In the genomic region with DNA sequence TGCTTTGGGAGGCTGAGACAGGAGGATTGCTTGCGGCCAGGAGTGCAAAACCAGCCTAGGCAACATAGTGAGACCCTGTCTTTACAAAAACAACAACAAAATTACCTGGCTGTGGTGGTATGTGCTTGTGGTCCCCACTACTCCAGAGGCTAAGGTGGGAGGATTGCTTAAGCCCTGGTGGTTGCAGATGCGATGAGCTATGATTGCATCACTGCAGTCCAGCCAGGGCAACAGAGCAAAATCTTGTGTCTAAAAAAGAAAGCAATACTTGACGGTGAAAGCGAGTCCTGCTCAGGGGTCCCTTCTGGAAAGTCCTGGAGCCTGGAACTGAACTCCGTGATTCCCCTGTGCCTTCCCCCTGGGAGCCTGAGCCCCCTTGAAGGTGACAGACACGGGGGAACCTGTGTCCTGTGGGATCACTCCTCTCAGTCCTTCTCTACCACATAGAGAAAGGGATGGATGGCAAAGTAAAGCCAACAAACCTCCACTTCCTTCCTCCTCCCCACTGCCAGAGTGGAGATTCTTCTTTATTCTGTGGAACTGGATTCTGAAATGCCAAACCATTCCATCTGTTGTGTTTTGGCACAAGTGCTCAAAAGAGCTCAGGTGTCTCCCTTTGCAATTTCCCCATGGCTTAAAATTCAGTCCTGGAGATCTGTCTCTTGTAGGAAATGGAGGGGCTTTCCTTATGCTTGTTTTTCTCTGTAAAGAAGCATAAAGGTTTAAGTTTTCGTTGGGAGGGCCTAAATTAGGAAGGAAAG, we compare ENCODE assay signal across 24 cellular contexts. TPM values are rescaled to one million over a fixed set of nuclear protein-coding genes. Genes with fewer than 3 reads are reported as not detected.
A peak's percentile ranks its signal among the peaks of the same experiment; 100 is the strongest.
DNase-seq lines count a peak whose midpoint lies in the region; ATAC-seq, FAIRE-seq and TF ChIP-seq lines count a peak whose summit lies in the region.
"Had no signal": no experiment of that assay in that cellular context is flagged by ENCODE, and none has a peak within 500 bp of the region (broad histone marks: within the 10 kb centered on the region; RNA-seq: fewer than 3 reads in every experiment).

No MANE protein-coding gene starts in this region.

- H3K4me2 ChIP-seq in H1 (ENCODE audit: insufficient read depth in 1 of 2, low read depth in 2 of 2, low read length in 2 of 2) (no peak overlapping the region), parathyroid adenoma (ENCODE audit: low read length) (no peak overlapping the region)

- H3K79me2 ChIP-seq in H1 (ENCODE audit: control insufficient read depth in 1 of 2, insufficient read depth in 2 of 2, low read length in 2 of 2), result 0 out of 4 replicates have a peak, but pooled peaks cover 0 to 2% of the 10 kb centered on the region in 2 experiments
- H3K79me2 ChIP-seq in parathyroid adenoma, result peaks cover 52% of the 10 kb centered on the region

- no peak overlapping the region for H2AFZ ChIP-seq in H1 (ENCODE audit: low read length)
- no peak overlapping the region for H2AFZ ChIP-seq in parathyroid adenoma

- H3K36me3 ChIP-seq in H1 (ENCODE audit: control insufficient read depth in 2 of 4, insufficient read depth in 4 of 4, low read length in 3 of 4) (no peaks in the 10 kb centered on the region), parathyroid adenoma (ENCODE audit: control insufficient read depth, insufficient read depth, low read length) (no peaks in the 10 kb centered on the region)
- H3K36me3 ChIP-seq: lower lobe of right lung, uterus had no signal

- H3K4me1 ChIP-seq in H1 (replicated peaks in 1 of 4; ENCODE audit: control insufficient read depth in 3 of 4, insufficient read depth in 4 of 4, low read length in 3 of 4) (peaks cover 2 to 17% (median 12%) of the 10 kb centered on the region in 4 experiments; a peak in 6 of 7 replicates), parathyroid adenoma (peaks cover 79% of the 10 kb centered on the region)
- H3K4me1 ChIP-seq: lower lobe of right lung, uterus had no signal

- no peak overlapping the region for H2BK120ac ChIP-seq in H1 (replicated peaks; ENCODE audit: low read depth, low read length)

- H2BK15ac ChIP-seq in H1 (ENCODE audit: low read length), result peak overlapping the region; percentile 25; the same call in 1 of the 2 replicates

- no peak overlapping the region for H2AK5ac ChIP-seq in H1 (ENCODE audit: low read depth, low read length)

- H3K23me2 ChIP-seq in H1 (ENCODE audit: low read depth, low read length), result no peaks in the 10 kb centered on the region

- H3K14ac ChIP-seq in H1 (ENCODE audit: insufficient read length), result no peak overlapping the region

- FAIRE-seq in H1 (lab: Jason Lieb, UNC), result no peak
- FAIRE-seq: islet of Langerhans had no signal

- H4K8ac ChIP-seq in H1 (ENCODE audit: extremely low read depth, insufficient read depth, low read length), result no peak overlapping the region

- no peak for TF ChIP-seq EP300 in H1 (IDR thresholded peaks at IDR 0.05; ENCODE audit: borderline replicate concordance in 1 of 2, low read depth in 2 of 2, low read length in 2 of 2)

- H4K91ac ChIP-seq in H1 (replicated peaks; ENCODE audit: insufficient read length, low read length), result no peak overlapping the region

- H3K4ac ChIP-seq in H1 (replicated peaks; ENCODE audit: insufficient read length, low read depth, low read length), result no peak overlapping the region

- no peak for TF ChIP-seq RAD21 in H1 (IDR thresholded peaks at IDR 0.05 in 1 of 2, conservative IDR thresholded peaks at IDR 0.05 in 1 of 2; ENCODE audit: low read depth in 2 of 2, low read length in 2 of 2)

- 0 out of 2 replicates have a peak overlapping the region, but pooled peaks have one; percentile 9 for H3K18ac ChIP-seq in H1 (ENCODE audit: extremely low read depth, low read length)

- H2BK20ac ChIP-seq in H1 (ENCODE audit: low read length), result no peak overlapping the region

- H3K27me3 ChIP-seq in H1 (replicated peaks in 1 of 4; ENCODE audit: control insufficient read depth in 3 of 4, extremely low read depth in 1 of 4, insufficient read depth in 3 of 4, low read length in 3 of 4) (no peaks in the 10 kb centered on the region), parathyroid adenoma (ENCODE audit: control insufficient read depth, insufficient read depth, low read length) (no peaks in the 10 kb centered on the region)
- H3K27me3 ChIP-seq: uterus had no signal

- H3K9me3 ChIP-seq in H1 (ENCODE audit: insufficient read depth in 2 of 2, low read depth in 1 of 2, low read length in 1 of 2), result no peaks in the 10 kb centered on the region
- H3K9me3 ChIP-seq in parathyroid adenoma (ENCODE audit: control insufficient read depth, low read length), result no peaks in the 10 kb centered on the region
- H3K9me3 ChIP-seq: lower lobe of right lung, uterus had no signal

- H3K23ac ChIP-seq in H1 (ENCODE audit: insufficient read length), result no peak overlapping the region

- WGBS in H1 (ENCODE audit: extremely low coverage in 1 of 2, insufficient coverage in 1 of 2, insufficient read length in 1 of 2, insufficient replicate concordance in 2 of 2, low coverage in 1 of 2, low lambda C conversion rate in 2 of 2, missing lambda C conversion rate in 1 of 2), 2 experiments, result 89% methylated on average over 7 of the region's 7 CpGs; no CpG with 5 or more reads in 1 of the 2 experiments

- DNase-seq in DMS 273 treated with DMSO at 0.1 percent for 48 hours (lab: John Stamatoyannopoulos, UW) (peak; percentile 6), NCI-H226 (peak; percentile 9), H1 (ENCODE audit: low read depth in 1 of 2, low spot score in 2 of 2) (no peak), cerebellar nuclear complex (lab: John Stamatoyannopoulos, UW) (no peak), GM03348 (ENCODE audit: low spot score) (no peak)
- DNase-seq: activated CD4-positive, alpha-beta T cell treated with anti-CD3 and anti-CD28 coated beads, Interleukin-2, amount 50 U/mL, for 4 hours; activated gamma-delta T cell treated with Interleukin-2 at 50 U/mL for 16 hours; anterior cingulate cortex; effector memory CD8-positive, alpha-beta T cell; Kasumi-1; lower lobe of right lung; NCI-H1105; PC-3; posterior cingulate gyrus; SIG-M5; stimulated activated CD4-positive, alpha-beta T cell treated with anti-CD3 and anti-CD28 coated beads, Interleukin-4, amount 100 ng/mL, for 24 hours; T-helper 1 cell; uterus had no signal

- no peak for ATAC-seq in GM18867 (IDR thresholded peaks at IDR 0.05; ENCODE audit: unreplicated experiment)
- ATAC-seq in HG02623 (IDR thresholded peaks at IDR 0.05; ENCODE audit: unreplicated experiment), result no peak
- ATAC-seq: effector memory CD8-positive, alpha-beta T cell; lower lobe of right lung; PC-3 had no signal

- TF ChIP-seq CTCF in H1 (IDR thresholded peaks at IDR 0.05; ENCODE audit: control extremely low read depth in 1 of 3, insufficient read depth in 1 of 3, low read depth in 1 of 3, low read length in 3 of 3) (no peak), parathyroid adenoma (IDR thresholded peaks at IDR 0.05) (no peak)

- POLR2A ChIA-PET in H1 (lab: Charles Lee; ENCODE audit: partially characterized antibody), result interaction anchor here (1.0 kb wide), 1 partner anchor 20 kb away, joined by 3 read pairs; no protein-coding TSS in a partner anchor

- TF ChIP-seq POLR2A in H1 (IDR thresholded peaks at IDR 0.05; ENCODE audit: control extremely low read depth in 1 of 2, low read depth in 2 of 2, low read length in 2 of 2), result no peak

- H4K5ac ChIP-seq in H1 (ENCODE audit: insufficient read length, low read depth, low read length), result no peak overlapping the region

- no peak overlapping the region for H3K56ac ChIP-seq in H1 (replicated peaks; ENCODE audit: insufficient read length, low read depth, low read length)

- H4K20me1 ChIP-seq in H1 (replicated peaks in 1 of 2; ENCODE audit: control insufficient read depth in 1 of 2, insufficient read depth in 2 of 2, low read length in 2 of 2), result no peaks in the 10 kb centered on the region

- CTCF ChIA-PET in H1 (lab: Charles Lee; ENCODE audit: partially characterized antibody), result interaction anchor here (0.6 to 1.6 kb wide), 3 partner anchors 37 to 61 kb away, joined by 3 to 4 read pairs (median 4); no protein-coding TSS in a partner anchor

- H3K9ac ChIP-seq in H1 (replicated peaks in 1 of 4; ENCODE audit: extremely low read depth in 1 of 4, low read depth in 3 of 4, low read length in 3 of 4), result no peak overlapping the region
- no peak overlapping the region for H3K9ac ChIP-seq in parathyroid adenoma

- no peak overlapping the region for H2BK12ac ChIP-seq in H1 (ENCODE audit: low read depth, low read length)

- H3K79me1 ChIP-seq in H1 (ENCODE audit: low read depth, low read length), result 0 out of 2 replicates have a peak, but pooled peaks cover 4% of the 10 kb centered on the region

- no peak overlapping the region for H3K27ac ChIP-seq in H1 (ENCODE audit: low read depth, low read length)
- peak overlapping the region; percentile 17 for H3K27ac ChIP-seq in parathyroid adenoma
- H3K27ac ChIP-seq: lower lobe of right lung, uterus had no signal

- H3K4me3 ChIP-seq in H1 (ENCODE audit: extremely low read depth in 1 of 4, insufficient read depth in 2 of 4, low read depth in 3 of 4, low read length in 4 of 4) (no peak overlapping the region), parathyroid adenoma (ENCODE audit: low read depth, low read length) (no peak overlapping the region)
- H3K4me3 ChIP-seq: lower lobe of right lung, skin epidermis, uterus had no signal

- no peak overlapping the region for H2BK5ac ChIP-seq in H1 (ENCODE audit: low read depth, low read length)

TF ChIP-seq in H1, 55 proteins besides CTCF, POLR2A, EP300 and RAD21:
- TF ChIP-seq TAF7 (optimal IDR thresholded peaks at IDR 0.05; ENCODE audit: borderline replicate concordance, low read depth, low read length) (no peak), CEBPB (IDR thresholded peaks at IDR 0.05; ENCODE audit: low read depth, low read length) (peak; percentile 52; the same call in 1 of the 2 replicates)

RNA-seq across cellular contexts. Expression of a gene that starts 50.6 kb away (rescaled TPM):
- total RNA-seq in H1 (2021; fragmentation: NEBNext Ultra II Directional; extraction: Animal tissue kit (Norgen Biotek cat#: 25700)), result 13.6 and 15.6 TPM in 2 replicates
- polyA plus RNA-seq in H1 (2011; rRNA removed), result 3.7 and 4.5 TPM in 2 replicates
- 2.7 TPM for polyA plus RNA-seq in H1 (2011; cell fraction: cytosol; rRNA removed)
- polyA plus RNA-seq in H1 (2011; cell fraction: nucleus; rRNA removed), result 10.3 TPM
- polyA plus RNA-seq in H1 (2012, experiment 1 of 2), result 9.4 to 11.3 TPM (median 10.3 TPM) in 4 replicates
- 0.55 TPM for polyA plus RNA-seq in H1 (2012, experiment 2 of 2)
- polyA plus RNA-seq in H1 (2013, experiment 1 of 2), result 9.1 TPM
- polyA plus RNA-seq in H1 (2013, experiment 2 of 2), result 9.0 TPM
- polyA minus RNA-seq in H1 (2011; rRNA and poly(A)+ RNA removed), result 10.3 and 12.9 TPM in 2 replicates
- 6.1 TPM for polyA minus RNA-seq in H1 (2011; cell fraction: cytosol; rRNA and poly(A)+ RNA removed)
- 26.3 TPM for polyA minus RNA-seq in H1 (2011; cell fraction: nucleus; rRNA and poly(A)+ RNA removed)
- polyA plus RNA-seq: CD14-positive monocyte had no signal

Comparison
In these comparisons a context has a peak if more than half of its experiments do, and no peak if none do; other contexts are left out.
1. DNase-seq: peak in DMS 273 treated with DMSO at 0.1 percent for 48 hours (single experiment) and NCI-H226 (single experiment); none in H1 (0 of 2), cerebellar nuclear complex (0 of 2) and GM03348 (single experiment).